25 cellular contexts compared by ENCODE assay signal in genomic region chr3:197013989-197014388, GRCh38.
"Had no signal": no experiment of that assay in that cellular context is flagged by ENCODE, and none has a peak within 500 bp of the region (broad histone marks: within the 10 kb centered on the region; RNA-seq: fewer than 3 reads in every experiment).

No MANE protein-coding gene starts in this region.

- H3K36me3 ChIP-seq: colonic mucosa, esophagus squamous epithelium, gastroesophageal sphincter, heart left ventricle, lower lobe of right lung had no signal

- H3K4me3 ChIP-seq: colonic mucosa, esophagus squamous epithelium, gastroesophageal sphincter, heart left ventricle, hepatocyte, lower lobe of right lung, mucosa of descending colon had no signal

- H3K27ac ChIP-seq: colonic mucosa, epithelial cell of prostate, esophagus squamous epithelium, gastroesophageal sphincter, heart left ventricle, hepatocyte, lower lobe of right lung had no signal

- ATAC-seq: effector memory CD8-positive, alpha-beta T cell; esophagus mucosa; gastroesophageal sphincter; heart left ventricle; left colon; left lobe of liver; left ventricle myocardium superior; lower lobe of right lung; mucosa of descending colon had no signal

- H3K4me1 ChIP-seq: colonic mucosa, esophagus squamous epithelium, gastroesophageal sphincter, lower lobe of right lung had no signal

- H3K9me3 ChIP-seq: colonic mucosa, esophagus squamous epithelium, gastroesophageal sphincter, heart left ventricle, lower lobe of right lung, mucosa of descending colon had no signal

- H3K27me3 ChIP-seq: colonic mucosa, esophagus squamous epithelium, gastroesophageal sphincter, heart left ventricle, hepatocyte had no signal

- H3K79me2 ChIP-seq: hepatocyte had no signal

- FAIRE-seq: endometrium had no signal

- DNase-seq: colonic mucosa; cortex of kidney; effector CD8-positive, alpha-beta T cell; effector memory CD8-positive, alpha-beta T cell; endodermal cell; erythroblast; esophagus squamous epithelium; foreskin fibroblast; foreskin melanocyte; heart left ventricle; hypothalamus; immature natural killer cell; islet precursor cell; left colon; left ventricle myocardium superior; lower lobe of right lung; mesenchymal stem cell; mucosa of descending colon; naive B cell had no signal

- H3K4me2 ChIP-seq: hepatocyte had no signal

- H2AFZ ChIP-seq: hepatocyte had no signal
